In the genomic region with DNA sequence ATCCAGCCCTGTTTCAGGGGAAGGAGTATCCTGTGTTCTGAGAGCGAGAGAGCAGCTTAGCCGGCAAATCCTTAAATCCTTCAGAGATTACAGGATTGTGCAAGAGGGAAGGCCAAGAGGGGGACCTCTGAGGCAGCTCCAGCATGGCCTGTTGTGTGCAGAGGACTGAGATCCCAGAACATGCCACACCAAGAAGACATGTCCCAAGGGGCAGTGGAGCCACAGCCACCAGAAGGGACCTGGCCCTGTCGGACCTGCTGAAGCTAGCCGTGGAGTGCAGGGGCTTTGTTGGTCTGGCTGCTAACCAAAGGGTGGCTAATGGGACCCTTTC, we compare ENCODE assay signal across 10 cellular contexts. TPM values are rescaled to one million over a fixed set of nuclear protein-coding genes. Genes with fewer than 3 reads are reported as not detected.
DNase-seq lines count a peak whose midpoint lies in the region; FAIRE-seq and TF ChIP-seq lines count a peak whose summit lies in the region.
"Had no signal": no experiment of that assay in that cellular context is flagged by ENCODE, and none has a peak within 500 bp of the region (broad histone marks: within the 10 kb centered on the region; RNA-seq: fewer than 3 reads in every experiment).

No MANE protein-coding gene starts in this region.

- H3K9me3 ChIP-seq in BLaER1 treated with 17β-estradiol and CSF1 and Interleukin-3, amounts not matched to agents 10 nM and 100 nM (replicated peaks in 1 of 11): no peaks in the 10 kb centered on the region
- H3K9me3 ChIP-seq in GM23248 (ENCODE audit: low read depth) (no peaks in the 10 kb centered on the region), MG63 (no peaks in the 10 kb centered on the region), kidney (ENCODE audit: control insufficient read depth in 1 of 2, low read length in 2 of 2) (no peaks in the 10 kb centered on the region)

- H3K36me3 ChIP-seq in BLaER1 treated with 17β-estradiol and CSF1 and Interleukin-3, amounts not matched to agents 10 nM and 100 nM: peaks cover 0 to 15% (median 0%) of the 10 kb centered on the region in 11 experiments; a peak in 4 of 22 replicates
- no peaks in the 10 kb centered on the region for H3K36me3 ChIP-seq in GM23248 (ENCODE audit: low read depth)
- H3K36me3 ChIP-seq in MG63: peaks cover 16% of the 10 kb centered on the region
- no peaks in the 10 kb centered on the region for H3K36me3 ChIP-seq in kidney (ENCODE audit: control insufficient read depth in 1 of 2, insufficient read depth in 2 of 2, low read length in 2 of 2)

- no peak for TF ChIP-seq CTCF in nephron progenitor cell (IDR thresholded peaks at IDR 0.05)
- no peak for TF ChIP-seq CTCF in kidney (IDR thresholded peaks at IDR 0.05; ENCODE audit: borderline replicate concordance, extremely low read depth, insufficient read depth)

- peak overlapping the region in 6 of 11 experiments; percentile 1 to 87 (median 10); a peak in 3 of 22 replicates for H3K9ac ChIP-seq in BLaER1 treated with 17β-estradiol and CSF1 and Interleukin-3, amounts not matched to agents 10 nM and 100 nM
- 0 out of 2 replicates have a peak overlapping the region, but pooled peaks have one; percentile 95 for H3K9ac ChIP-seq in GM23248
- no peak overlapping the region for H3K9ac ChIP-seq in kidney (ENCODE audit: low read length in 2 of 2)

- peaks cover 43 to 67% (median 49%) of the 10 kb centered on the region in 10 experiments for H3K4me1 ChIP-seq in BLaER1 treated with 17β-estradiol and CSF1 and Interleukin-3, amounts not matched to agents 10 nM and 100 nM
- peaks cover 15% of the 10 kb centered on the region; the same call in 1 of the 2 replicates for H3K4me1 ChIP-seq in GM23248 (ENCODE audit: insufficient read depth)
- H3K4me1 ChIP-seq in kidney (ENCODE audit: control insufficient read depth in 1 of 2, insufficient read depth in 1 of 2, low read depth in 1 of 2, low read length in 2 of 2): peaks cover 5 to 14% of the 10 kb centered on the region in 2 donors

- H3K9me3 Mint-ChIP-seq in dendritic cell treated with granulocyte-macrophage colony-stimulating factor and Interleukin-4, amounts not matched to agents 40 ng/mL and 50 ng/mL, for 4 days: no peaks in the 10 kb centered on the region
- H3K9me3 Mint-ChIP-seq in nephron progenitor cell: no peaks in the 10 kb centered on the region

- peak overlapping the region in 4 of 10 experiments; percentile 80 to 97 (median 95); a peak in 5 of 20 replicates for H3K4me3 ChIP-seq in BLaER1 treated with 17β-estradiol and CSF1 and Interleukin-3, amounts not matched to agents 10 nM and 100 nM
- H3K4me3 ChIP-seq in GM23248: no peak overlapping the region
- no peak overlapping the region for H3K4me3 ChIP-seq in MG63
- H3K4me3 ChIP-seq in kidney (ENCODE audit: low read length in 2 of 2): no peak overlapping the region

- in situ Hi-C loops in GM23248 (cut with MboI): no loop called here

- no peaks in the 10 kb centered on the region for H3K9me2 ChIP-seq in GM23248 (ENCODE audit: insufficient read depth)

- peaks cover 21% of the 10 kb centered on the region for H3F3A ChIP-seq in GM23248 (ENCODE audit: insufficient read depth)

- peaks cover 4% of the 10 kb centered on the region for H3K36me3 Mint-ChIP-seq in dendritic cell treated with granulocyte-macrophage colony-stimulating factor and Interleukin-4, amounts not matched to agents 40 ng/mL and 50 ng/mL, for 4 days (ENCODE audit: low read depth)
- H3K36me3 Mint-ChIP-seq in nephron progenitor cell (ENCODE audit: low read depth): peaks cover 35% of the 10 kb centered on the region

- H3K4me2 ChIP-seq in BLaER1 treated with 17β-estradiol and CSF1 and Interleukin-3, amounts not matched to agents 10 nM and 100 nM: peak overlapping the region; percentile 84 to 99 (median 97)
- no peak overlapping the region for H3K4me2 ChIP-seq in GM23248 (ENCODE audit: unreplicated experiment)

- H2AFZ ChIP-seq in GM23248: no peak overlapping the region

- H4K20me1 ChIP-seq in BLaER1 treated with 17β-estradiol and CSF1 and Interleukin-3, amounts not matched to agents 10 nM and 100 nM: peaks cover 14 to 26% (median 21%) of the 10 kb centered on the region in 11 experiments; a peak in 20 of 22 replicates
- H4K20me1 ChIP-seq in GM23248 (ENCODE audit: insufficient read depth): no peaks in the 10 kb centered on the region

- FAIRE-seq in kidney (lab: Jason Lieb, UNC): no peak

- peaks cover 57% of the 10 kb centered on the region for H3K4me1 Mint-ChIP-seq in dendritic cell treated with granulocyte-macrophage colony-stimulating factor and Interleukin-4, amounts not matched to agents 40 ng/mL and 50 ng/mL, for 4 days (ENCODE audit: low read depth)
- H3K4me1 Mint-ChIP-seq in nephron progenitor cell: peaks cover 49% of the 10 kb centered on the region

- DNase-seq in GM23248 (no peak), nephron progenitor cell (no peak), MG63 (no peak), kidney (no peak), NCI-H1694 (lab: John Stamatoyannopoulos, UW) (no peak)
- DNase-seq in stimulated activated CD4-positive, alpha-beta T cell treated with anti-CD3 and anti-CD28 coated beads, Interleukin-1b, Interleukin-23, amount 100 ng/mL, for 48 hours: no peak
- DNase-seq: hippocampal formation, NCI-H1417 treated with DMSO at 0.1 percent for 48 hours had no signal

- intact Hi-C loops in dendritic cell treated with granulocyte-macrophage colony-stimulating factor and Interleukin-4, amounts not matched to agents 40 ng/mL and 50 ng/mL, for 4 days (cut with micrococcal nuclease): no loop called here
- intact Hi-C loops in kidney (cut with DNase I): no loop called here

- no peaks in the 10 kb centered on the region for H3K27me3 ChIP-seq in BLaER1 treated with 17β-estradiol and CSF1 and Interleukin-3, amounts not matched to agents 10 nM and 100 nM
- H3K27me3 ChIP-seq in GM23248 (replicated peaks; ENCODE audit: insufficient read depth) (no peaks in the 10 kb centered on the region), MG63 (no peaks in the 10 kb centered on the region)

- H3K27ac ChIP-seq in BLaER1 treated with 17β-estradiol and CSF1 and Interleukin-3, amounts not matched to agents 10 nM and 100 nM: peak overlapping the region in 9 of 11 experiments; percentile 10 to 90 (median 82); a peak in 12 of 22 replicates
- H3K27ac ChIP-seq in GM23248 (peak overlapping the region; percentile 98), kidney (ENCODE audit: low read depth in 2 of 2, low read length in 2 of 2) (no peak overlapping the region)

- H3K27ac Mint-ChIP-seq in dendritic cell treated with granulocyte-macrophage colony-stimulating factor and Interleukin-4, amounts not matched to agents 40 ng/mL and 50 ng/mL, for 4 days: peak overlapping the region; percentile 43
- H3K27ac Mint-ChIP-seq in nephron progenitor cell: peak overlapping the region; percentile 74

- 93 to 97% methylated on average over 4 of the region's 4 CpGs for WGBS in GM23248 (ENCODE audit: low coverage in 1 of 2, low lambda C conversion rate in 2 of 2, missing lambda C conversion rate in 2 of 2), 2 experiments

- H3K27me3 Mint-ChIP-seq in dendritic cell treated with granulocyte-macrophage colony-stimulating factor and Interleukin-4, amounts not matched to agents 40 ng/mL and 50 ng/mL, for 4 days: peaks cover 43% of the 10 kb centered on the region
- peaks cover 5% of the 10 kb centered on the region for H3K27me3 Mint-ChIP-seq in nephron progenitor cell (ENCODE audit: low read depth, poor library complexity)

- peaks cover 44% of the 10 kb centered on the region for H3K79me2 ChIP-seq in GM23248 (ENCODE audit: insufficient read depth)

- H3K4me3 Mint-ChIP-seq in dendritic cell treated with granulocyte-macrophage colony-stimulating factor and Interleukin-4, amounts not matched to agents 40 ng/mL and 50 ng/mL, for 4 days: no peak overlapping the region
- peak overlapping the region; percentile 84 for H3K4me3 Mint-ChIP-seq in nephron progenitor cell

RNA-seq across cellular contexts. Expression of a gene that starts 1.6 kb away (rescaled TPM):
- total RNA-seq in GM23248 (2014; rRNA removed; shearing (Covaris generic)): 675 and 756 TPM in 2 replicates
- 221 and 222 TPM in 2 replicates for polyA plus RNA-seq in GM23248 (2016; fragmentation: Nextera tagmentation; extraction: Ambion mirVana)
- 61.4 and 65.1 TPM in 2 replicates for total RNA-seq in MG63 (2014; rRNA removed; shearing (Covaris generic); ENCODE audit: low replicate concordance)
- 23.7 TPM for total RNA-seq in kidney
- 18.0 TPM for polyA plus RNA-seq in kidney (ENCODE audit: insufficient read depth, low read depth, low replicate concordance)

Comparison
In these comparisons a context has a peak if more than half of its experiments do, and no peak if none do; other contexts are left out.
1. H3K27ac ChIP-seq: peak in BLaER1 treated with 17β-estradiol and CSF1 and Interleukin-3, amounts not matched to agents 10 nM and 100 nM (9 of 11) and GM23248 (single experiment); none in kidney (0 of 2).
2. H3K9ac ChIP-seq: peak in BLaER1 treated with 17β-estradiol and CSF1 and Interleukin-3, amounts not matched to agents 10 nM and 100 nM (6 of 11) and GM23248 (single experiment); none in kidney (0 of 2).
3. RNA of a gene that starts 1.6 kb away (total RNA-seq): 675 to 756 TPM in GM23248; 61.4 to 65.1 TPM in MG63 and 23.7 TPM in kidney (single experiment); every median in the first group is over 10 times any median in the second.